ENCODE assay signal across 8 cellular contexts in genomic region chr11:113994077-113994954, GRCh38. TPM values are rescaled to one million over a fixed set of nuclear protein-coding genes. Genes with fewer than 3 reads are reported as not detected.
A peak's percentile ranks its signal among the peaks of the same experiment; 100 is the strongest.
DNase-seq lines count a peak whose midpoint lies in the region; ATAC-seq, FAIRE-seq and TF ChIP-seq lines count a peak whose summit lies in the region.

No MANE protein-coding gene starts in this region.

- H3K4me1 ChIP-seq in Peyer's patch = no peaks in the 10 kb centered on the region
- no peaks in the 10 kb centered on the region for H3K4me1 ChIP-seq in GM12878 (ENCODE audit: control insufficient read depth, insufficient read depth, low read length)

- no peaks in the 10 kb centered on the region for H3K9me3 ChIP-seq in Peyer's patch
- no peaks in the 10 kb centered on the region for H3K9me3 ChIP-seq in GM12878 (replicated peaks; ENCODE audit: control insufficient read depth, insufficient read depth, low read length)

- no TSS peak for BruUV-seq in GM12878 (replicated peaks; lab: Mats Ljungman, UMichigan)

- ATAC-seq in GM12878 (peak; percentile 53; the same call in 2 of the 3 replicates), left colon (peak; percentile 45), GM21529 (IDR thresholded peaks at IDR 0.05; ENCODE audit: unreplicated experiment) (no peak)

- no peak for TF ChIP-seq EP300 in GM12878 (IDR thresholded peaks at IDR 0.05; ENCODE audit: borderline replicate concordance in 1 of 2, control insufficient read depth in 1 of 2, low read depth in 2 of 2, low read length in 2 of 2)

- H4K20me1 ChIP-seq in GM12878 (ENCODE audit: control insufficient read depth, insufficient read depth) = no peaks in the 10 kb centered on the region

- H3K4me3 ChIP-seq in Peyer's patch (no peak overlapping the region), GM12878 (no peak overlapping the region)

- TF ChIP-seq POLR2A in Peyer's patch (IDR thresholded peaks at IDR 0.05) (no peak), GM12878 (IDR thresholded peaks at IDR 0.05; ENCODE audit: low read depth, low read length) (no peak)

- SMC1A ChIA-PET in GM12878 (lab: Charles Lee; ENCODE audit: uncharacterized antibody, unreplicated experiment) = interaction anchor here (1.8 kb wide), 1 partner anchor 267 kb away, joined by 7 read pairs; no protein-coding TSS in a partner anchor

- H3K27ac ChIP-seq in Peyer's patch (no peak overlapping the region), GM12878 (ENCODE audit: control insufficient read depth, insufficient read depth) (no peak overlapping the region)

- no peaks in the 10 kb centered on the region for H3K36me3 ChIP-seq in Peyer's patch
- H3K36me3 ChIP-seq in GM12878 (ENCODE audit: control insufficient read depth in 2 of 2, insufficient read depth in 2 of 2, low read length in 1 of 2) = no peaks in the 10 kb centered on the region

- POLR2A ChIA-PET in GM12878 (lab: Charles Lee) = no interaction called here

- H2AFZ ChIP-seq in GM12878 (ENCODE audit: control insufficient read depth, low read depth, low read length) = no peak overlapping the region

- TF ChIP-seq CTCF in Peyer's patch (IDR thresholded peaks at IDR 0.05) = peak; percentile 36 to 73 (median 60)
- peak; percentile 54 to 61 (median 55) for TF ChIP-seq CTCF in GM12878 (IDR thresholded peaks at IDR 0.05 in 2 of 3, conservative IDR thresholded peaks at IDR 0.05 in 1 of 3; ENCODE audit: control insufficient read depth in 2 of 3, extremely low read depth in 1 of 3, insufficient read depth in 1 of 3, low read depth in 3 of 3, low read length in 3 of 3)

- no peak for FAIRE-seq in GM12878 (lab: Jason Lieb, UNC)

- no peak overlapping the region for H3K4me2 ChIP-seq in GM12878 (ENCODE audit: control insufficient read depth, insufficient read depth)

- DNase-seq in SHP77 (lab: John Stamatoyannopoulos, UW) (peak; percentile 5 to 31), SHP77 treated with DMSO at 0.1 percent for 48 hours (lab: John Stamatoyannopoulos, UW) (no peak), Peyer's patch (peak in 2 of 3 donors; percentile 38 to 65), GM12878 (ENCODE audit: low read depth, low spot score) (no peak), left colon (peak in 1 of 2 donors; percentile 26), ACHN (no peak)
- DNase-seq in stimulated activated CD8-positive, alpha-beta memory T cell treated with anti-CD3 and anti-CD28 coated beads, Interleukin-4, amount 100 ng/mL, for 48 hours = peak; percentile 57

- intact Hi-C loops in GM12878 (cut with micrococcal nuclease; ENCODE audit: unreplicated experiment) = loop anchor here (1.0 kb wide), 1 partner anchor 267 kb away; no protein-coding TSS in a partner anchor
- intact Hi-C loops in left colon (cut with DNase I, micrococcal nuclease) = loop anchor here in 1 of 2 donors (5.0 kb wide), 1 partner anchor 268 kb away; no protein-coding TSS in a partner anchor

- CTCF ChIA-PET in GM12878 (lab: Yijun Ruan, JAX) = interaction anchor here (0.8 to 7.4 kb wide), 7 partner anchors 22 to 577 kb away, joined by 3 to 83 read pairs (median 3); no protein-coding TSS in a partner anchor

- RAD21 ChIA-PET in GM12878 (lab: Charles Lee; ENCODE audit: unreplicated experiment) = interaction anchor here (1.1 to 3.7 kb wide), 2 partner anchors 266 to 268 kb away, joined by 6 to 16 read pairs; no protein-coding TSS in a partner anchor

- in situ Hi-C loops in GM12878 (cut with MboI) = loop anchor here (5.0 kb wide), 1 partner anchor 268 kb away; no protein-coding TSS in a partner anchor
- in situ Hi-C loops in ACHN (cut with HindIII; ENCODE audit: low pct_ligation_motif_present, low pct_unique_long_range_greater_than_20kb, low sequenced_read_pairs) = no loop called here

- 0% methylated on average over 6 of the region's 6 CpGs for WGBS in GM12878 (ENCODE audit: insufficient coverage, insufficient replicate concordance, low lambda C conversion rate, missing lambda C conversion rate)

- no peaks in the 10 kb centered on the region for H3K27me3 ChIP-seq in Peyer's patch
- H3K27me3 ChIP-seq in GM12878 (replicated peaks in 1 of 2; ENCODE audit: control insufficient read depth in 2 of 2, insufficient read depth in 2 of 2, low read length in 1 of 2) = no peaks in the 10 kb centered on the region; a peak in 1 of 4 replicates

- peak; percentile 65 for TF ChIP-seq RAD21 in GM12878 (IDR thresholded peaks at IDR 0.05; ENCODE audit: insufficient read depth, low read depth, low read length)

- no peak overlapping the region for H3K9ac ChIP-seq in GM12878 (ENCODE audit: control insufficient read depth, insufficient read depth, low read length)

- no peaks in the 10 kb centered on the region for H3K79me2 ChIP-seq in GM12878 (ENCODE audit: control insufficient read depth, insufficient read depth, low read length)

TF ChIP-seq in GM12878, 131 proteins besides CTCF, POLR2A, EP300 and RAD21:
- no peak for TF ChIP-seq IRF4 (IDR thresholded peaks at IDR 0.05; ENCODE audit: low read depth, low read length)
- TF ChIP-seq SMC3 (IDR thresholded peaks at IDR 0.05; ENCODE audit: borderline replicate concordance, low read length) = peak; percentile 55; the same call in 1 of the 2 replicates
- TF ChIP-seq MTA3 (IDR thresholded peaks at IDR 0.05; ENCODE audit: borderline replicate concordance, low read length) = no peak

RNA-seq across cellular contexts. Expression of gene HTR3A, which starts 19.4 kb away (rescaled TPM):
- 1 to 10 TPM in 1 of 4 donors, under 1 TPM in 2, not detected in 1; 0.80 to 1.7 (median 0.95) TPM for total RNA-seq in Peyer's patch
- total RNA-seq in GM12878 (2013; cell fraction: nucleolus; rRNA removed) = not detected in 2 replicates
- not detected in 2 replicates for total RNA-seq in GM12878 (2014; rRNA removed)
- not detected in 2 replicates for total RNA-seq in GM12878 (2014; rRNA removed; fragmentation: Illumina TruSeq; extraction: Trizol)
- not detected in 2 replicates for total RNA-seq in GM12878 (2021)
- polyA plus RNA-seq in GM12878 (2011; ENCODE audit: low read depth) = not detected
- not detected in 2 replicates for polyA plus RNA-seq in GM12878 (2011; rRNA removed)
- not detected in 2 replicates for polyA plus RNA-seq in GM12878 (2011; cell fraction: cytosol; rRNA removed)
- not detected in 2 replicates for polyA plus RNA-seq in GM12878 (2011; cell fraction: nucleus; rRNA removed)
- not detected in 2 replicates for polyA plus RNA-seq in GM12878 (2012)
- polyA plus RNA-seq in GM12878 (2014; fragmentation: Illumina TruSeq; extraction: Trizol) = not detected in 2 replicates
- polyA plus RNA-seq in GM12878 (2014; fragmentation: Nextera tagmentation; extraction: Ambion mirVana) = not detected
- polyA plus RNA-seq in GM12878 (2014; rRNA removed) = not detected in 2 replicates
- not detected for polyA plus RNA-seq in GM12878 (2016; fragmentation: Nextera tagmentation; extraction: Ambion mirVana)
- polyA minus RNA-seq in GM12878 (2011; rRNA and poly(A)+ RNA removed) = not detected in 2 replicates
- not detected in 2 replicates for polyA minus RNA-seq in GM12878 (2011; cell fraction: cytosol; rRNA and poly(A)+ RNA removed)
- polyA minus RNA-seq in GM12878 (2011; cell fraction: nucleus; rRNA and poly(A)+ RNA removed) = not detected in 2 replicates
- total RNA-seq in left colon = under 1 TPM in 1 of 2 donors, not detected in 1; 0.67 TPM

Comparison
In these comparisons a context has a peak if more than half of its experiments do, and no peak if none do; other contexts are left out.
1. DNase-seq: peak in SHP77 (2 of 2), Peyer's patch (2 of 3) and stimulated activated CD8-positive, alpha-beta memory T cell treated with anti-CD3 and anti-CD28 coated beads, Interleukin-4, amount 100 ng/mL, for 48 hours (single experiment); none in SHP77 treated with DMSO at 0.1 percent for 48 hours (single experiment), GM12878 (single experiment) and ACHN (single experiment).